29 cellular contexts compared by ENCODE assay signal in the genomic region with DNA sequence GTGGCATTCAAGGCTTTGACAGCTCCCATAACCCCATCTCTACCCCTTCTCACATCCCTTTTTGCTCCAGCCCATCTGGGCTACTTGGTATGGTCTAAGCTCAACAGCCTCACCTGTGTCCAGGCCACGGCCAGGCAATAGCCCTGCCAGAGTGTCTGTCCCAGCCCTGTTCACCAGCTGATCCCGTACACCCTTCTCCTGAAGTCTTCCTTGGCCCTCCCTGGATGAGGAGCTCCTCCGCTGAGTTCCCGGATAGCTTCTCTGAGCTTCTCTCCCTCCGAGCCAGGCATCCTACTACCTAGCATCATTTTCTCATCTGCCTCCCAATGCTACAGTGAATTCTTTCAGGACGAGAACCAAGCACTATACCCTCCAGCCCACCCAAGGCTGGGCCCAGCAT.
"Had no signal": no experiment of that assay in that cellular context is flagged by ENCODE, and none has a peak within 500 bp of the region (broad histone marks: within the 10 kb centered on the region; RNA-seq: fewer than 3 reads in every experiment).

No MANE protein-coding gene starts in this region.

- H3K9me3 ChIP-seq: ascending aorta, body of pancreas, MG63, Peyer's patch, SJSA1 had no signal

- H3K36me3 Mint-ChIP-seq: activated CD8-positive, alpha-beta memory T cell treated with anti-CD3 and anti-CD28 coated beads, Interleukin-2, amount 10 ng/mL, durations not matched to agents 7 days and 5 days; activated naive CD4-positive, alpha-beta T cell treated with anti-CD3 and anti-CD28 coated beads, Interleukin-2, amount 50 U/mL, for 72 hours had no signal

- H3K36me3 ChIP-seq: ascending aorta, cardiac muscle cell, MG63, Peyer's patch, SJSA1 had no signal

- H3K27me3 ChIP-seq: ascending aorta, body of pancreas, cardiac muscle cell, MG63, Peyer's patch, SJSA1 had no signal

- H3K27me3 Mint-ChIP-seq: activated CD4-positive, alpha-beta T cell treated with anti-CD3 and anti-CD28 coated beads, Interleukin-2, amount 10 ng/mL, durations not matched to agents 24 days and 14 days; activated naive CD8-positive, alpha-beta T cell treated with anti-CD3 and anti-CD28 coated beads, Interleukin-2, amount 50 U/mL, for 24 hours; activated T-cell treated with anti-CD3 and anti-CD28 coated beads, Interleukin-2, amount 50 U/mL, for 24 hours had no signal

- ATAC-seq: activated CD8-positive, alpha-beta memory T cell treated with anti-CD3 and anti-CD28 coated beads, Interleukin-2, amount 10 ng/mL, durations not matched to agents 7 days and 5 days; activated naive CD4-positive, alpha-beta T cell treated with anti-CD3 and anti-CD28 coated beads, Interleukin-2, amount 50 U/mL, for 72 hours; activated naive CD8-positive, alpha-beta T cell treated with anti-CD3 and anti-CD28 coated beads, Interleukin-2, amount 50 U/mL, for 24 hours; body of pancreas had no signal

- H3K4me3 ChIP-seq: ascending aorta, body of pancreas, cardiac muscle cell, MG63, Peyer's patch, SJSA1 had no signal

- H3K4me3 Mint-ChIP-seq: activated CD4-positive, alpha-beta T cell treated with anti-CD3 and anti-CD28 coated beads, Interleukin-2, amount 10 ng/mL, durations not matched to agents 24 days and 14 days; activated CD8-positive, alpha-beta memory T cell treated with anti-CD3 and anti-CD28 coated beads, Interleukin-2, amount 10 ng/mL, durations not matched to agents 7 days and 5 days; activated naive CD8-positive, alpha-beta T cell treated with anti-CD3 and anti-CD28 coated beads, Interleukin-2, amount 50 U/mL, for 24 hours; activated T-cell treated with anti-CD3 and anti-CD28 coated beads, Interleukin-2, amount 50 U/mL, for 24 hours; activated T-helper 1 cell treated with anti-CD3 and anti-CD28 coated beads, Interleukin-12 subunit alpha, Interleukin-12 subunit beta, Interleukin-2, Interleukin-4 antibody, amounts not matched to agents 30 ng/mL and 10 ng/mL and 1 ng/mL, durations not matched to agents 14 hours and 24 hours and 36 hours; T-helper 1 cell treated with Interleukin-12 subunit alpha and Interleukin-12 subunit beta and Interleukin-4 antibody, amounts not matched to agents 30 μg/mL and 1 μg/mL, for 36 hours had no signal

- H3K27ac Mint-ChIP-seq: activated CD4-positive, alpha-beta T cell treated with anti-CD3 and anti-CD28 coated beads, Interleukin-2, amount 10 ng/mL, durations not matched to agents 24 days and 14 days; activated CD8-positive, alpha-beta memory T cell treated with anti-CD3 and anti-CD28 coated beads, Interleukin-2, amount 10 ng/mL, durations not matched to agents 7 days and 5 days; activated naive CD8-positive, alpha-beta T cell treated with anti-CD3 and anti-CD28 coated beads, Interleukin-2, amount 50 U/mL, for 24 hours; activated T-cell treated with anti-CD3 and anti-CD28 coated beads, Interleukin-2, amount 50 U/mL, for 24 hours; activated T-helper 1 cell treated with anti-CD3 and anti-CD28 coated beads, Interleukin-12 subunit alpha, Interleukin-12 subunit beta, Interleukin-2, Interleukin-4 antibody, amounts not matched to agents 30 ng/mL and 10 ng/mL and 1 ng/mL, durations not matched to agents 14 hours and 24 hours and 36 hours; T-helper 1 cell treated with Interleukin-12 subunit alpha and Interleukin-12 subunit beta and Interleukin-4 antibody, amounts not matched to agents 30 μg/mL and 1 μg/mL, for 36 hours had no signal

- H3K27ac ChIP-seq: body of pancreas, cardiac muscle cell, Peyer's patch, RWPE1, SJSA1 had no signal

- H3K9me3 Mint-ChIP-seq: activated CD4-positive, alpha-beta T cell treated with anti-CD3 and anti-CD28 coated beads, Interleukin-2, amount 10 ng/mL, durations not matched to agents 24 days and 14 days; activated naive CD4-positive, alpha-beta T cell treated with anti-CD3 and anti-CD28 coated beads, Interleukin-2, amount 50 U/mL, for 72 hours; activated naive CD8-positive, alpha-beta T cell treated with anti-CD3 and anti-CD28 coated beads, Interleukin-2, amount 50 U/mL, for 24 hours; activated T-cell treated with anti-CD3 and anti-CD28 coated beads, Interleukin-2, amount 50 U/mL, for 24 hours; activated T-helper 1 cell treated with anti-CD3 and anti-CD28 coated beads, Interleukin-12 subunit alpha, Interleukin-12 subunit beta, Interleukin-2, Interleukin-4 antibody, amounts not matched to agents 30 ng/mL and 10 ng/mL and 1 ng/mL, durations not matched to agents 14 hours and 24 hours and 36 hours; T-helper 1 cell treated with Interleukin-12 subunit alpha and Interleukin-12 subunit beta and Interleukin-4 antibody, amounts not matched to agents 30 μg/mL and 1 μg/mL, for 36 hours had no signal

- H3K4me1 Mint-ChIP-seq: activated CD4-positive, alpha-beta T cell treated with anti-CD3 and anti-CD28 coated beads, Interleukin-2, amount 10 ng/mL, durations not matched to agents 24 days and 14 days; activated CD8-positive, alpha-beta memory T cell treated with anti-CD3 and anti-CD28 coated beads, Interleukin-2, amount 10 ng/mL, durations not matched to agents 7 days and 5 days; activated naive CD8-positive, alpha-beta T cell treated with anti-CD3 and anti-CD28 coated beads, Interleukin-2, amount 50 U/mL, for 24 hours had no signal

- H3K4me1 ChIP-seq: body of pancreas, Peyer's patch, SJSA1 had no signal

- DNase-seq: activated CD4-positive, alpha-beta T cell treated with anti-CD3 and anti-CD28 coated beads, Interleukin-2, amount 10 ng/mL, durations not matched to agents 24 days and 14 days; activated CD4-positive, alpha-beta T cell treated with anti-CD3 and anti-CD28 coated beads, Interleukin-2, amount 50 U/mL, for 48 hours; activated CD4-positive, CD25-positive, alpha-beta regulatory T cell treated with anti-CD3 and anti-CD28 coated beads, Interleukin-2, amount 50 U/mL, for 72 hours; activated CD8-positive, alpha-beta memory T cell treated with anti-CD3 and anti-CD28 coated beads, Interleukin-2, amount 10 ng/mL, durations not matched to agents 7 days and 5 days; activated effector memory CD4-positive, alpha-beta T cell treated with anti-CD3 and anti-CD28 coated beads, Interleukin-2, amount 50 U/mL, for 16 hours; activated naive CD4-positive, alpha-beta T cell treated with Interleukin-2 at 50 U/mL for 16 hours; activated naive CD8-positive, alpha-beta T cell treated with anti-CD3 and anti-CD28 coated beads, Interleukin-2, amount 50 U/mL, for 24 hours; activated T-cell treated with anti-CD3 and anti-CD28 coated beads, Interleukin-2, amount 50 U/mL, for 24 hours; amniotic stem cell; body of pancreas; MG63; MV-4-11; NCI-H1092 treated with DMSO at 0.1 percent for 48 hours; NCI-H1417 treated with DMSO at 0.1 percent for 48 hours; NCI-H1694; NCI-H2029 treated with DMSO at 0.1 percent for 48 hours; NCI-H345; NCI-H526 treated with DMSO at 0.1 percent for 48 hours; NCI-H82; NK-92 treated with Interleukin-12 subunit alpha and Interleukin-12 subunit beta, amount 100 ng/mL, for 24 hours; Peyer's patch; SHP77 had no signal
